In genomic region chr16:49024016-49024415, GRCh38 we compare ENCODE assay signal across 23 cellular contexts.
DNase-seq lines count a peak whose midpoint lies in the region; ATAC-seq, FAIRE-seq and TF ChIP-seq lines count a peak whose summit lies in the region.
"Had no signal": no experiment of that assay in that cellular context is flagged by ENCODE, and none has a peak within 500 bp of the region (broad histone marks: within the 10 kb centered on the region; RNA-seq: fewer than 3 reads in every experiment).

No MANE protein-coding gene starts in this region.

- H3K4me2 ChIP-seq in keratinocyte (ENCODE audit: control insufficient read depth, extremely low read depth, insufficient read depth, low read depth, low read length): no peak overlapping the region
- H3K4me2 ChIP-seq: A549 had no signal

- no peaks in the 10 kb centered on the region for H3K4me1 ChIP-seq in breast epithelium
- peaks cover 53% of the 10 kb centered on the region for H3K4me1 ChIP-seq in keratinocyte (ENCODE audit: control insufficient read depth, extremely low read depth, insufficient read depth, low read length)
- H3K4me1 ChIP-seq: A549, Caco-2 had no signal

- H3K27ac Mint-ChIP-seq in MCF 10A (ENCODE audit: low read depth, unreplicated experiment): peak overlapping the region; percentile 2
- H3K27ac Mint-ChIP-seq in activated T-helper 17 cell treated with anti-CD3 and anti-CD28 coated beads, Interleukin-2, amount 50 U/mL, for 72 hours: no peak overlapping the region
- H3K27ac Mint-ChIP-seq in activated T-helper 2 cell treated with anti-CD3 and anti-CD28 coated beads, Interferon-gamma antibody, Interleukin-2, Interleukin-4, amounts not matched to agents 10 μg/mL and 5 μg/mL and 100 μg/mL, durations not matched to agents 14 hours and 24 hours and 36 hours: no peak overlapping the region
- H3K27ac Mint-ChIP-seq: CD4-positive, alpha-beta T cell; HFFc6; IgD-negative memory B cell had no signal

- no peaks in the 10 kb centered on the region for H3K9me3 Mint-ChIP-seq in MCF 10A (ENCODE audit: unreplicated experiment)
- peaks cover 13% of the 10 kb centered on the region for H3K9me3 Mint-ChIP-seq in activated T-helper 17 cell treated with anti-CD3 and anti-CD28 coated beads, Interleukin-2, amount 50 U/mL, for 72 hours
- no peaks in the 10 kb centered on the region for H3K9me3 Mint-ChIP-seq in activated T-helper 2 cell treated with anti-CD3 and anti-CD28 coated beads, Interferon-gamma antibody, Interleukin-2, Interleukin-4, amounts not matched to agents 10 μg/mL and 5 μg/mL and 100 μg/mL, durations not matched to agents 14 hours and 24 hours and 36 hours
- H3K9me3 Mint-ChIP-seq: CD4-positive, alpha-beta T cell had no signal

- no peaks in the 10 kb centered on the region for H3K27me3 Mint-ChIP-seq in MCF 10A (ENCODE audit: insufficient read depth, unreplicated experiment)
- H3K27me3 Mint-ChIP-seq in activated T-helper 17 cell treated with anti-CD3 and anti-CD28 coated beads, Interleukin-2, amount 50 U/mL, for 72 hours: peaks cover 3% of the 10 kb centered on the region
- H3K27me3 Mint-ChIP-seq in activated T-helper 2 cell treated with anti-CD3 and anti-CD28 coated beads, Interferon-gamma antibody, Interleukin-2, Interleukin-4, amounts not matched to agents 10 μg/mL and 5 μg/mL and 100 μg/mL, durations not matched to agents 14 hours and 24 hours and 36 hours (ENCODE audit: low read depth): no peaks in the 10 kb centered on the region
- H3K27me3 Mint-ChIP-seq: IgD-negative memory B cell had no signal

- no peaks in the 10 kb centered on the region for H3K27me3 ChIP-seq in breast epithelium
- no peaks in the 10 kb centered on the region for H3K27me3 ChIP-seq in keratinocyte (ENCODE audit: control insufficient read depth, extremely low read depth, insufficient read depth, low read length)

- no peak overlapping the region for H3K4me3 ChIP-seq in breast epithelium
- no peak overlapping the region for H3K4me3 ChIP-seq in keratinocyte (ENCODE audit: control insufficient read depth in 2 of 3, extremely low read depth in 1 of 3, insufficient read depth in 2 of 3, low read depth in 1 of 3, low read length in 3 of 3)
- H3K4me3 ChIP-seq: A549, GM23248 had no signal

- no peak overlapping the region for H3K9ac ChIP-seq in keratinocyte (ENCODE audit: control insufficient read depth, extremely low read depth, insufficient read depth, low read length)
- H3K9ac ChIP-seq: GM23248 had no signal

- no TSS peak for BruUV-seq in MCF 10A (replicated peaks; lab: Mats Ljungman, UMichigan)

- POLR2A ChIA-PET in MCF 10A (lab: Yijun Ruan, JAX): no interaction called here

- no peak for TF ChIP-seq POLR2A in breast epithelium (IDR thresholded peaks at IDR 0.05)

- peaks cover 35% of the 10 kb centered on the region for H3K4me1 Mint-ChIP-seq in MCF 10A (ENCODE audit: insufficient read depth, unreplicated experiment)
- H3K4me1 Mint-ChIP-seq in activated T-helper 17 cell treated with anti-CD3 and anti-CD28 coated beads, Interleukin-2, amount 50 U/mL, for 72 hours: no peaks in the 10 kb centered on the region
- no peaks in the 10 kb centered on the region for H3K4me1 Mint-ChIP-seq in activated T-helper 2 cell treated with anti-CD3 and anti-CD28 coated beads, Interferon-gamma antibody, Interleukin-2, Interleukin-4, amounts not matched to agents 10 μg/mL and 5 μg/mL and 100 μg/mL, durations not matched to agents 14 hours and 24 hours and 36 hours (ENCODE audit: low read depth)
- H3K4me1 Mint-ChIP-seq: IgD-negative memory B cell had no signal

- dilution Hi-C loops in keratinocyte (cut with MboI; ENCODE audit: extremely low pct_ligation_motif_present, low sequenced_read_pairs): no loop called here

- H3K4me3 Mint-ChIP-seq in MCF 10A (ENCODE audit: unreplicated experiment): no peak overlapping the region
- H3K4me3 Mint-ChIP-seq in activated T-helper 17 cell treated with anti-CD3 and anti-CD28 coated beads, Interleukin-2, amount 50 U/mL, for 72 hours: no peak overlapping the region
- no peak overlapping the region for H3K4me3 Mint-ChIP-seq in activated T-helper 2 cell treated with anti-CD3 and anti-CD28 coated beads, Interferon-gamma antibody, Interleukin-2, Interleukin-4, amounts not matched to agents 10 μg/mL and 5 μg/mL and 100 μg/mL, durations not matched to agents 14 hours and 24 hours and 36 hours (ENCODE audit: low read depth)
- H3K4me3 Mint-ChIP-seq: CD4-positive, alpha-beta T cell; HFFc6; IgD-negative memory B cell had no signal

- intact Hi-C loops in MCF 10A (cut with micrococcal nuclease): no loop called here
- intact Hi-C loops in breast epithelium (cut with DNase I; ENCODE audit: low total_unique reads): no loop called here
- intact Hi-C loops in activated T-helper 2 cell treated with anti-CD3 and anti-CD28 coated beads, Interferon-gamma antibody, Interleukin-2, Interleukin-4, amounts not matched to agents 10 μg/mL and 5 μg/mL and 100 μg/mL, durations not matched to agents 14 hours and 24 hours and 36 hours (cut with micrococcal nuclease): no loop called here

- CTCF ChIA-PET in MCF 10A (lab: Yijun Ruan, JAX): no interaction called here

- no peaks in the 10 kb centered on the region for H3K79me2 ChIP-seq in keratinocyte (ENCODE audit: control insufficient read depth, insufficient read depth, low read length)

- no peak for FAIRE-seq in keratinocyte (lab: Jason Lieb, UNC)
- FAIRE-seq: A549, D721Med, GM12892, GM18507, HTR-8/SVneo had no signal

- no peak overlapping the region for H3K27ac ChIP-seq in breast epithelium
- peak overlapping the region; percentile 96 for H3K27ac ChIP-seq in keratinocyte (ENCODE audit: control insufficient read depth, insufficient read depth, low read length)
- H3K27ac ChIP-seq: 22Rv1, A549, C4-2B, GM23248 had no signal

- no peak for ATAC-seq in activated T-helper 17 cell treated with anti-CD3 and anti-CD28 coated beads, Interleukin-2, amount 50 U/mL, for 72 hours (replicated peaks)
- ATAC-seq: A549, HCT116 had no signal

- no peak for DNase-seq in MCF 10A (ENCODE audit: unreplicated experiment)
- DNase-seq in breast epithelium (ENCODE audit: low spot score in 2 of 2): no peak
- DNase-seq in cerebellar cortex (ENCODE audit: low spot score): peak; percentile 39
- no peak for DNase-seq in keratinocyte (ENCODE audit: low read depth, low spot score)
- DNase-seq in middle frontal gyrus (ENCODE audit: extremely low spot score, low spot score): no peak
- no peak for DNase-seq in activated T-helper 2 cell treated with anti-CD3 and anti-CD28 coated beads, Interferon-gamma antibody, Interleukin-2, Interleukin-4, amounts not matched to agents 10 μg/mL and 5 μg/mL and 100 μg/mL, durations not matched to agents 14 hours and 24 hours and 36 hours (ENCODE audit: low spot score)
- DNase-seq: AML-193; Caco-2; CD4-positive, alpha-beta T cell; GDM1; GM23248; H7; HFFc6 had no signal

- H2AFZ ChIP-seq in keratinocyte (ENCODE audit: control insufficient read depth, low read length): no peak overlapping the region
- H2AFZ ChIP-seq: GM23248 had no signal

- no peaks in the 10 kb centered on the region for H3K9me3 ChIP-seq in breast epithelium
- no peaks in the 10 kb centered on the region for H3K9me3 ChIP-seq in keratinocyte (ENCODE audit: control insufficient read depth, low read depth, low read length)
- H3K9me3 ChIP-seq: A549, Caco-2 had no signal

- H3K36me3 Mint-ChIP-seq in MCF 10A (ENCODE audit: insufficient read depth, unreplicated experiment): no peaks in the 10 kb centered on the region
- H3K36me3 Mint-ChIP-seq in activated T-helper 17 cell treated with anti-CD3 and anti-CD28 coated beads, Interleukin-2, amount 50 U/mL, for 72 hours (ENCODE audit: low read depth): no peaks in the 10 kb centered on the region
- H3K36me3 Mint-ChIP-seq in activated T-helper 2 cell treated with anti-CD3 and anti-CD28 coated beads, Interferon-gamma antibody, Interleukin-2, Interleukin-4, amounts not matched to agents 10 μg/mL and 5 μg/mL and 100 μg/mL, durations not matched to agents 14 hours and 24 hours and 36 hours (ENCODE audit: low read depth): no peaks in the 10 kb centered on the region
- H3K36me3 Mint-ChIP-seq: IgD-negative memory B cell had no signal

- TF ChIP-seq CTCF in MCF 10A (IDR thresholded peaks at IDR 0.05; ENCODE audit: unreplicated experiment) (no peak), breast epithelium (IDR thresholded peaks at IDR 0.05) (no peak), keratinocyte (optimal IDR thresholded peaks at IDR 0.05 in 1 of 3, IDR thresholded peaks at IDR 0.05 in 1 of 3, conservative IDR thresholded peaks at IDR 0.05 in 1 of 3; ENCODE audit: extremely low read depth in 1 of 3, insufficient read depth in 2 of 3, low read length in 3 of 3) (no peak)

- no peaks in the 10 kb centered on the region for H3K9me1 ChIP-seq in keratinocyte (ENCODE audit: control insufficient read depth, extremely low read depth, insufficient read depth, low read length)

- no peaks in the 10 kb centered on the region for H3K36me3 ChIP-seq in breast epithelium
- no peaks in the 10 kb centered on the region for H3K36me3 ChIP-seq in keratinocyte (ENCODE audit: control insufficient read depth in 2 of 2, extremely low read depth in 1 of 2, insufficient read depth in 2 of 2, low read length in 2 of 2)

- no peaks in the 10 kb centered on the region for H4K20me1 ChIP-seq in keratinocyte (ENCODE audit: control insufficient read depth, extremely low read depth, insufficient read depth, low read length)
